Comparison of ENCODE assay signal across 11 cellular contexts in genomic region chr5:171667341-171668096, GRCh38.
DNase-seq lines count a peak whose midpoint lies in the region; ATAC-seq, FAIRE-seq and TF ChIP-seq lines count a peak whose summit lies in the region.
"Had no signal": no experiment of that assay in that cellular context is flagged by ENCODE, and none has a peak within 500 bp of the region (broad histone marks: within the 10 kb centered on the region; RNA-seq: fewer than 3 reads in every experiment).

No MANE protein-coding gene starts in this region.

- peak overlapping the region; percentile 68 for H3K9ac ChIP-seq in HUES48 (ENCODE audit: low read depth, low read length)
- peak overlapping the region; percentile 31 for H3K9ac ChIP-seq in keratinocyte (ENCODE audit: control insufficient read depth, extremely low read depth, insufficient read depth, low read length)
- H3K9ac ChIP-seq in kidney (ENCODE audit: low read length in 2 of 2), result no peak overlapping the region

- H3K4me3 ChIP-seq in HUES48 (ENCODE audit: low read depth, low read length), result no peak overlapping the region; the same call in 1 of the 2 replicates
- peak overlapping the region in 1 of 3 experiments; percentile 15 for H3K4me3 ChIP-seq in keratinocyte (ENCODE audit: control insufficient read depth in 2 of 3, extremely low read depth in 1 of 3, insufficient read depth in 2 of 3, low read depth in 1 of 3, low read length in 3 of 3)
- peak overlapping the region; percentile 57 for H3K4me3 ChIP-seq in thoracic aorta
- H3K4me3 ChIP-seq in kidney (ENCODE audit: low read length in 2 of 2), result no peak overlapping the region
- H3K4me3 ChIP-seq: stomach had no signal

- no peaks in the 10 kb centered on the region for H3K79me2 ChIP-seq in keratinocyte (ENCODE audit: control insufficient read depth, insufficient read depth, low read length)

- TF ChIP-seq CTCF in keratinocyte (optimal IDR thresholded peaks at IDR 0.05 in 1 of 3, IDR thresholded peaks at IDR 0.05 in 1 of 3, conservative IDR thresholded peaks at IDR 0.05 in 1 of 3; ENCODE audit: extremely low read depth in 1 of 3, insufficient read depth in 2 of 3, low read length in 3 of 3) (peak in 2 of 3 experiments; percentile 23 to 39), thoracic aorta (IDR thresholded peaks at IDR 0.05) (peak; percentile 45), kidney (IDR thresholded peaks at IDR 0.05; ENCODE audit: borderline replicate concordance, extremely low read depth, insufficient read depth) (no peak), GM13977 (IDR thresholded peaks at IDR 0.05; ENCODE audit: extremely low read depth, insufficient read depth, missing control alignments) (no peak)

- dilution Hi-C loops in keratinocyte (cut with MboI; ENCODE audit: extremely low pct_ligation_motif_present, low sequenced_read_pairs), result no loop called here

- no peaks in the 10 kb centered on the region for H3K9me3 ChIP-seq in HUES48 (ENCODE audit: control insufficient read depth, insufficient read depth, low read length)
- no peaks in the 10 kb centered on the region for H3K9me3 ChIP-seq in keratinocyte (ENCODE audit: control insufficient read depth, low read depth, low read length)
- no peaks in the 10 kb centered on the region for H3K9me3 ChIP-seq in thoracic aorta
- H3K9me3 ChIP-seq in kidney (ENCODE audit: control insufficient read depth in 1 of 2, low read length in 2 of 2), result no peaks in the 10 kb centered on the region
- H3K9me3 ChIP-seq: stomach had no signal

- no peaks in the 10 kb centered on the region for H4K20me1 ChIP-seq in keratinocyte (ENCODE audit: control insufficient read depth, extremely low read depth, insufficient read depth, low read length)

- H3K9me1 ChIP-seq in keratinocyte (ENCODE audit: control insufficient read depth, extremely low read depth, insufficient read depth, low read length), result no peaks in the 10 kb centered on the region

- in situ Hi-C loops in GM13977 (cut with MboI; ENCODE audit: low pct_unique_long_range_greater_than_20kb, low sequenced_read_pairs, unreplicated experiment), result no loop called here

- ATAC-seq in thoracic aorta (ENCODE audit: insufficient number of reproducible peaks, low FRiP score, low read depth), result peak; percentile 83
- ATAC-seq in GM21737 (IDR thresholded peaks at IDR 0.05; ENCODE audit: unreplicated experiment), result no peak
- ATAC-seq in HG03280 (IDR thresholded peaks at IDR 0.05; ENCODE audit: unreplicated experiment), result no peak

- intact Hi-C loops in kidney (cut with DNase I), result no loop called here

- H3K36me3 ChIP-seq in HUES48 (ENCODE audit: control insufficient read depth, insufficient read depth, low read length) (no peaks in the 10 kb centered on the region), keratinocyte (ENCODE audit: control insufficient read depth in 2 of 2, extremely low read depth in 1 of 2, insufficient read depth in 2 of 2, low read length in 2 of 2) (no peaks in the 10 kb centered on the region), thoracic aorta (no peaks in the 10 kb centered on the region), kidney (ENCODE audit: control insufficient read depth in 1 of 2, insufficient read depth in 2 of 2, low read length in 2 of 2) (no peaks in the 10 kb centered on the region)
- H3K36me3 ChIP-seq: stomach had no signal

- H3K4me1 ChIP-seq in HUES48 (ENCODE audit: control insufficient read depth, insufficient read depth, low read length) (peaks cover 21% of the 10 kb centered on the region), keratinocyte (ENCODE audit: control insufficient read depth, extremely low read depth, insufficient read depth, low read length) (peaks cover 11% of the 10 kb centered on the region), thoracic aorta (ENCODE audit: control insufficient read depth in 1 of 2, low read depth in 2 of 2) (peaks cover 6 to 22% of the 10 kb centered on the region in 2 donors), kidney (ENCODE audit: control insufficient read depth in 1 of 2, insufficient read depth in 1 of 2, low read depth in 1 of 2, low read length in 2 of 2) (no peaks in the 10 kb centered on the region)

- no peaks in the 10 kb centered on the region for H3K27me3 ChIP-seq in HUES48 (ENCODE audit: control insufficient read depth, insufficient read depth, low read length)
- no peaks in the 10 kb centered on the region for H3K27me3 ChIP-seq in keratinocyte (ENCODE audit: control insufficient read depth, extremely low read depth, insufficient read depth, low read length)
- no peaks in the 10 kb centered on the region for H3K27me3 ChIP-seq in thoracic aorta (replicated peaks; ENCODE audit: insufficient read depth)

- peak; percentile 83 for DNase-seq in dermis blood vessel endothelial cell
- DNase-seq in keratinocyte (ENCODE audit: low read depth, low spot score), result peak; percentile 26
- DNase-seq in thoracic aorta (ENCODE audit: low spot score), result peak; percentile 31
- DNase-seq in kidney, result no peak
- no peak for DNase-seq in GM13977 (ENCODE audit: low spot score)
- DNase-seq: GDM1, stomach had no signal

- H3K27ac ChIP-seq in HUES48 (ENCODE audit: low read depth, low read length) (peak overlapping the region; percentile 55), keratinocyte (ENCODE audit: control insufficient read depth, insufficient read depth, low read length) (no peak overlapping the region), thoracic aorta (peak overlapping the region; percentile 58 to 84), kidney (ENCODE audit: low read depth in 2 of 2, low read length in 2 of 2) (no peak overlapping the region)

- peak overlapping the region; percentile 46 for H3K4me2 ChIP-seq in keratinocyte (ENCODE audit: control insufficient read depth, extremely low read depth, insufficient read depth, low read depth, low read length)

- peak; percentile 62 for FAIRE-seq in keratinocyte (lab: Jason Lieb, UNC)
- no peak for FAIRE-seq in kidney (lab: Jason Lieb, UNC)
- FAIRE-seq: endometrium had no signal

- peak overlapping the region; percentile 73 for H2AFZ ChIP-seq in keratinocyte (ENCODE audit: control insufficient read depth, low read length)

Comparison
In these comparisons a context has a peak if more than half of its experiments do, and no peak if none do; other contexts are left out.
1. H3K27ac ChIP-seq: peak in HUES48 (single experiment) and thoracic aorta (2 of 2); none in keratinocyte (single experiment) and kidney (0 of 2).
2. H3K9ac ChIP-seq: peak in HUES48 (single experiment) and keratinocyte (single experiment); none in kidney (0 of 2).
3. DNase-seq: peak in dermis blood vessel endothelial cell (single experiment), keratinocyte (single experiment) and thoracic aorta (single experiment); none in kidney (single experiment) and GM13977 (single experiment).
4. CTCF ChIP-seq: peak in keratinocyte (2 of 3) and thoracic aorta (single experiment); none in kidney (single experiment) and GM13977 (single experiment).